7 cellular contexts compared by ENCODE assay signal in genomic region chr16:71210-71539, GRCh38. TPM values are rescaled to one million over a fixed set of nuclear protein-coding genes. Genes with fewer than 3 reads are reported as not detected.
DNase-seq lines count a peak whose midpoint lies in the region; ATAC-seq and TF ChIP-seq lines count a peak whose summit lies in the region.

No MANE protein-coding gene starts in this region.

- H3K9me1 ChIP-seq in IMR-90 (ENCODE audit: insufficient read depth, low read length), result peaks cover 22% of the 10 kb centered on the region

- intact Hi-C loops in IMR-90 (cut with micrococcal nuclease), result loop anchor here (2.0 kb wide), 1 partner anchor 18 kb away; the partner anchor contains the start of genes POLR3K and SNRNP25

- DNase-seq in IMR-90 (no peak), cardiac fibroblast (ENCODE audit: low read depth in 2 of 2) (no peak), lung (ENCODE audit: low spot score) (no peak), SIG-M5 treated with dmso at 0.1 percent for 504 hours (lab: John Stamatoyannopoulos, UW; ENCODE audit: unreplicated experiment) (no peak), glomerular visceral epithelial cell (ENCODE audit: extremely low spot score) (no peak)

- peak overlapping the region; percentile 72; the same call in 1 of the 2 replicates for H2AK5ac ChIP-seq in IMR-90 (ENCODE audit: low read depth, low read length)

- TF ChIP-seq POLR2A in IMR-90 (IDR thresholded peaks at IDR 0.05; ENCODE audit: low read depth, low read length), result no peak

- H2AFZ ChIP-seq in IMR-90 (replicated peaks; ENCODE audit: low read length, poor library complexity), result peak overlapping the region; percentile 88

- H4K20me1 ChIP-seq in IMR-90 (ENCODE audit: insufficient read depth, low read length), result peaks cover 56% of the 10 kb centered on the region

- peak overlapping the region; percentile 70; the same call in 1 of the 2 replicates for H4K91ac ChIP-seq in IMR-90 (ENCODE audit: insufficient read depth, low read depth, low read length)

- H3K23ac ChIP-seq in IMR-90 (ENCODE audit: low read depth, low read length), result no peak overlapping the region

- peak overlapping the region; percentile 32 for H2BK120ac ChIP-seq in IMR-90 (ENCODE audit: low read depth, low read length)

- POLR2A ChIA-PET in IMR-90 (lab: Charles Lee; ENCODE audit: unreplicated experiment), result interaction anchor here (0.6 kb wide), 1 partner anchor 279 kb away, joined by 3 read pairs; no protein-coding TSS in a partner anchor

- peak overlapping the region; percentile 95; the same call in 1 of the 2 replicates for H3K14ac ChIP-seq in IMR-90 (replicated peaks; ENCODE audit: low read depth, low read length)

- H2AK9ac ChIP-seq in IMR-90 (replicated peaks; ENCODE audit: low read depth, low read length, poor library complexity), result peak overlapping the region; percentile 97

- in situ Hi-C loops in IMR-90 (cut with MboI; ENCODE audit: low sequenced_read_pairs), result no loop called here

- H4K8ac ChIP-seq in IMR-90 (ENCODE audit: low read depth in 2 of 2, low read length in 2 of 2), result peak overlapping the region in 1 of 2 experiments; percentile 76; a peak in 3 of 4 replicates

- H3K79me1 ChIP-seq in IMR-90 (ENCODE audit: low read depth in 1 of 2, low read length in 2 of 2), result peaks cover 21 to 62% of the 10 kb centered on the region in 2 experiments

- whole genome bisulfite sequencing in IMR-90 (ENCODE audit: extremely low coverage in 2 of 2, insufficient read length in 1 of 2), 2 experiments, result 33% methylated on average over 1 of the region's 5 CpGs; no CpG with 5 or more reads in 1 of the 2 experiments
- WGBS in lung, 2 donors, result 48 to 72% methylated on average over 5 of the region's 5 CpGs

- no peak overlapping the region for H4K5ac ChIP-seq in IMR-90 (ENCODE audit: low read depth, low read length)

- peak overlapping the region; percentile 94 for H3K4ac ChIP-seq in IMR-90 (ENCODE audit: low read depth, low read length)

- TF ChIP-seq RAD21 in IMR-90 (IDR thresholded peaks at IDR 0.05; ENCODE audit: low read length), result no peak

- H3K18ac ChIP-seq in IMR-90 (ENCODE audit: low read depth, low read length), result no peak overlapping the region

- no peak overlapping the region for H3K56ac ChIP-seq in IMR-90 (ENCODE audit: extremely low read depth, insufficient read depth, low read length)

- dilution Hi-C loops in IMR-90 (cut with HindIII; ENCODE audit: low sequenced_read_pairs, unreplicated experiment), result no loop called here

- H3K9me3 ChIP-seq in IMR-90 (ENCODE audit: control insufficient read depth, insufficient read depth, low read length) (no peaks in the 10 kb centered on the region), lung (ENCODE audit: control insufficient read depth in 2 of 2, insufficient read depth in 1 of 2, low read length in 1 of 2) (no peaks in the 10 kb centered on the region)

- H3K36me3 ChIP-seq in IMR-90 (ENCODE audit: control insufficient read depth, insufficient read depth, low read length), result 0 out of 2 replicates have a peak, but pooled peaks cover 2% of the 10 kb centered on the region
- no peaks in the 10 kb centered on the region for H3K36me3 ChIP-seq in lung (ENCODE audit: control insufficient read depth in 2 of 2, insufficient read depth in 2 of 2, low read length in 2 of 2)

- 0 out of 3 replicates have a peak overlapping the region, but pooled peaks have one; percentile 14 for H2BK15ac ChIP-seq in IMR-90 (ENCODE audit: low read depth, low read length)

- H3K27me3 ChIP-seq in IMR-90 (ENCODE audit: control insufficient read depth, insufficient read depth, low read length) (no peaks in the 10 kb centered on the region), lung (ENCODE audit: control insufficient read depth, insufficient read depth) (no peaks in the 10 kb centered on the region)

- H3K27ac ChIP-seq in IMR-90 (ENCODE audit: insufficient read depth, low read length) (peak overlapping the region; percentile 87), lung (ENCODE audit: low read depth in 1 of 2, low read length in 1 of 2) (no peak overlapping the region), temporal lobe (ENCODE audit: low read depth, low read length) (peak overlapping the region; percentile 27)

- peak overlapping the region; percentile 72 for H3K4me3 ChIP-seq in IMR-90 (ENCODE audit: insufficient read depth, low read depth, low read length)
- H3K4me3 ChIP-seq in cardiac fibroblast (replicated peaks in 1 of 2; ENCODE audit: low read depth in 2 of 2, low read length in 2 of 2), result peak overlapping the region; percentile 70 to 73
- peak overlapping the region; percentile 69 for H3K4me3 ChIP-seq in lung

- H3K4me1 ChIP-seq in IMR-90 (ENCODE audit: control insufficient read depth, insufficient read depth, low read length) (peaks cover 61% of the 10 kb centered on the region), lung (ENCODE audit: control insufficient read depth in 2 of 2, insufficient read depth in 2 of 2, low read length in 2 of 2) (peaks cover 2 to 40% of the 10 kb centered on the region in 2 donors)

- no TSS peak for BruUV-seq in IMR-90 (replicated peaks; lab: Mats Ljungman, UMichigan)

- ATAC-seq in IMR-90 (ENCODE audit: low read depth) (no peak), lung (ENCODE audit: insufficient read depth, low FRiP score) (no peak), GM21529 (IDR thresholded peaks at IDR 0.05; ENCODE audit: unreplicated experiment) (no peak)

- CTCF ChIA-PET in IMR-90 (lab: Yijun Ruan, JAX), result interaction anchor here (0.7 to 1.2 kb wide), 2 partner anchors 25 to 26 kb away, joined by 3 to 4 read pairs; no protein-coding TSS in a partner anchor

- peak overlapping the region; percentile 55 for H3K9ac ChIP-seq in IMR-90 (ENCODE audit: low read depth, low read length)

- no peak overlapping the region; the same call in 1 of the 2 replicates for H2BK20ac ChIP-seq in IMR-90 (ENCODE audit: low read depth, low read length)

- peak overlapping the region; percentile 68 for H3K4me2 ChIP-seq in IMR-90 (ENCODE audit: low read depth, low read length)

- peak overlapping the region; percentile 57 for H2BK5ac ChIP-seq in IMR-90 (ENCODE audit: low read depth, low read length, poor library complexity, severe bottlenecking)

- TF ChIP-seq CTCF in IMR-90 (conservative IDR thresholded peaks at IDR 0.05; ENCODE audit: low read depth, low read length), result no peak
- no peak for TF ChIP-seq CTCF in cardiac fibroblast (IDR thresholded peaks at IDR 0.05; ENCODE audit: low read depth, low read length)
- TF ChIP-seq CTCF in lung (IDR thresholded peaks at IDR 0.05; ENCODE audit: control extremely low read depth, extremely low read depth), result no peak

TF ChIP-seq in IMR-90, 13 proteins besides CTCF, POLR2A, EP300 and RAD21 (continues in another document):
- TF ChIP-seq USF2 (IDR thresholded peaks at IDR 0.05; ENCODE audit: low read depth, low read length), result no peak
- no peak for TF ChIP-seq CEBPB (IDR thresholded peaks at IDR 0.05; ENCODE audit: low read depth, low read length)
- TF ChIP-seq ELK1 (IDR thresholded peaks at IDR 0.05; ENCODE audit: borderline replicate concordance, low read depth, low read length), result no peak
- TF ChIP-seq MAFK (IDR thresholded peaks at IDR 0.05; ENCODE audit: low read depth, low read length), result no peak
- TF ChIP-seq MAZ (IDR thresholded peaks at IDR 0.05; ENCODE audit: borderline replicate concordance, low read depth, low read length), result no peak
- TF ChIP-seq BHLHE40 (IDR thresholded peaks at IDR 0.05; ENCODE audit: low read depth, low read length), result no peak
- no peak for TF ChIP-seq NFE2L2 (IDR thresholded peaks at IDR 0.05; ENCODE audit: low read depth, low read length)
- no peak for TF ChIP-seq RFX5 (IDR thresholded peaks at IDR 0.05; ENCODE audit: low read depth, low read length)
- no peak for TF ChIP-seq SMC3 (IDR thresholded peaks at IDR 0.05; ENCODE audit: low read depth, low read length)

RNA-seq across cellular contexts. Expression of gene RHBDF1, which starts 1.3 kb away (rescaled TPM):
- total RNA-seq in IMR-90 (2012; rRNA removed) (11.1 and 13.8 TPM in 2 replicates), lung (10 to 100 TPM; 28.5 to 31.4 TPM), temporal lobe (0.98 TPM)
- polyA plus RNA-seq in IMR-90 (2012; rRNA removed) (86.6 and 92.3 TPM in 2 replicates), lung (10 to 100 TPM; 26.6 to 51.2 TPM)
- 42.6 and 77.4 TPM in 2 replicates for polyA plus RNA-seq in IMR-90 (2012; cell fraction: cytosol; rRNA removed)
- 448 and 954 TPM in 2 replicates for polyA plus RNA-seq in IMR-90 (2012; cell fraction: nucleus; rRNA removed; ENCODE audit: low replicate concordance)

RNA-seq across cellular contexts. Expression of gene MPG, which starts 6.8 kb away (rescaled TPM):
- total RNA-seq in IMR-90 (2012; rRNA removed), result 66.7 and 74.2 TPM in 2 replicates
- polyA plus RNA-seq in IMR-90 (2012; rRNA removed), result 135 and 155 TPM in 2 replicates
- 189 TPM in 2 replicates for polyA plus RNA-seq in IMR-90 (2012; cell fraction: cytosol; rRNA removed)
- polyA plus RNA-seq in IMR-90 (2012; cell fraction: nucleus; rRNA removed; ENCODE audit: low replicate concordance), result 46.4 and 84.3 TPM in 2 replicates
- total RNA-seq in lung, result 10 to 100 TPM; 61.1 to 77.8 TPM
- polyA plus RNA-seq in lung, result 100 to 1,000 TPM in 1 of 2 donors, 10 to 100 TPM in 1; 81.4 to 101 TPM
- 36.6 TPM for total RNA-seq in temporal lobe

RNA-seq across cellular contexts. Expression of gene SNRNP25, which starts 17.5 kb away (rescaled TPM):
- total RNA-seq in IMR-90 (2012; rRNA removed) (63.3 and 88.0 TPM in 2 replicates), lung (10 to 100 TPM; 10.3 to 17.9 TPM), temporal lobe (12.5 TPM)
- polyA plus RNA-seq in IMR-90 (2012; rRNA removed) (67.2 and 73.7 TPM in 2 replicates), lung (10 to 100 TPM; 23.8 to 30.9 TPM)
- 69.1 and 93.4 TPM in 2 replicates for polyA plus RNA-seq in IMR-90 (2012; cell fraction: cytosol; rRNA removed)
- polyA plus RNA-seq in IMR-90 (2012; cell fraction: nucleus; rRNA removed; ENCODE audit: low replicate concordance), result 23.8 and 33.0 TPM in 2 replicates

RNA-seq across cellular contexts. Expression of gene POLR3K, which starts 17.8 kb away (rescaled TPM):
- total RNA-seq in IMR-90 (2012; rRNA removed), result 9.0 and 10.6 TPM in 2 replicates
- 39.1 and 39.5 TPM in 2 replicates for polyA plus RNA-seq in IMR-90 (2012; rRNA removed)
- polyA plus RNA-seq in IMR-90 (2012; cell fraction: cytosol; rRNA removed), result 33.6 and 33.9 TPM in 2 replicates
- 9.4 and 11.5 TPM in 2 replicates for polyA plus RNA-seq in IMR-90 (2012; cell fraction: nucleus; rRNA removed; ENCODE audit: low replicate concordance)
- total RNA-seq in lung, result 10 to 100 TPM in 1 of 2 donors, 1 to 10 TPM in 1; 4.8 to 12.9 TPM
- 10 to 100 TPM; 11.1 to 15.7 TPM for polyA plus RNA-seq in lung
- total RNA-seq in temporal lobe, result 2.5 TPM

Comparison
In these comparisons a context has a peak if more than half of its experiments do, and no peak if none do; other contexts are left out.
1. H3K27ac ChIP-seq: peak in IMR-90 (single experiment) and temporal lobe (single experiment); none in lung (0 of 2).
2. Peak in every context shown above with its lines, with median percentiles within 50 percentile points of each other: H3K4me3 ChIP-seq.